Comparison of ENCODE assay signal across 14 cellular contexts in the genomic region with DNA sequence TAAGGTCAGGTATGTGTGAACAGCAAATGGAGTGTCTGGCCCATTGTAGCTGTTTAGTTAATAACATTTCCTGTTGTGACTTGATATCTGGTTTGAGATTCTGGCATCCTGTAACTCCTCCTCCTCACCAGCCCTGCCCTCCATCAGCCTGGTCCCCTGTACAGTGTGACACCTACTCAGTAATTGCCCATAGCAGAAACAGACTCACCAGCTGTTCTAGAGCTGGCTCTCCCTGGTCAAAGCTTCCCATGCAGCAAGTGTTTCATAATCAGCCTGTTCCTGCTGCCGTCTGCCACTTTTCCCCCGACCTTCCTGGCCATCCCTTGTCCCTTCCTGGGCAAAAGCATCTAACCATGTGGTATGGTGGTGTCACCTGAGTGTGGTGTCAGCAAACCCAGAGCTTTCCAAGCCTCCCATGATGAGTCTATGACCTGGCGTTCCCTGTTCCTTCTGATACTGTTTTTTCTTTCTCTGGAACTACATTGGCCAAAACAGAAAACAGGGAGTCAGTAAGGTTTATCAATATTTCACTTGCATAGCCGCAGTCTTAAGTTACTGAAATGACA.
"Had no signal": no experiment of that assay in that cellular context is flagged by ENCODE, and none has a peak within 500 bp of the region (broad histone marks: within the 10 kb centered on the region; RNA-seq: fewer than 3 reads in every experiment).

No MANE protein-coding gene starts in this region.

- H3K27me3 Mint-ChIP-seq: activated CD4-positive, alpha-beta memory T cell treated with anti-CD3 and anti-CD28 coated beads for 36 hours had no signal

- DNase-seq: activated CD4-positive, alpha-beta memory T cell treated with anti-CD3 and anti-CD28 coated beads for 36 hours; activated CD4-positive, alpha-beta T cell treated with anti-CD3 and anti-CD28 coated beads for 1 hour; activated CD8-positive, alpha-beta memory T cell treated with anti-CD3 and anti-CD28 coated beads, Interleukin-2, amount 50 U/mL, for 4 hours; activated naive CD4-positive, alpha-beta T cell; central memory CD4-positive, alpha-beta T cell; cortex of kidney; effector memory CD4-positive, alpha-beta T cell; left ventricle myocardium inferior; pancreas; substantia nigra; T-helper 9 cell; upper lobe of left lung had no signal

- H3K27ac Mint-ChIP-seq: activated CD4-positive, alpha-beta memory T cell treated with anti-CD3 and anti-CD28 coated beads for 36 hours; neural progenitor cell had no signal

- ATAC-seq: gastroesophageal sphincter, pancreas had no signal

- H3K4me1 Mint-ChIP-seq: neural progenitor cell had no signal

- H3K4me3 Mint-ChIP-seq: activated CD4-positive, alpha-beta memory T cell treated with anti-CD3 and anti-CD28 coated beads for 36 hours; neural progenitor cell had no signal
